ENCODE assay signal across 10 cellular contexts in the genomic region with DNA sequence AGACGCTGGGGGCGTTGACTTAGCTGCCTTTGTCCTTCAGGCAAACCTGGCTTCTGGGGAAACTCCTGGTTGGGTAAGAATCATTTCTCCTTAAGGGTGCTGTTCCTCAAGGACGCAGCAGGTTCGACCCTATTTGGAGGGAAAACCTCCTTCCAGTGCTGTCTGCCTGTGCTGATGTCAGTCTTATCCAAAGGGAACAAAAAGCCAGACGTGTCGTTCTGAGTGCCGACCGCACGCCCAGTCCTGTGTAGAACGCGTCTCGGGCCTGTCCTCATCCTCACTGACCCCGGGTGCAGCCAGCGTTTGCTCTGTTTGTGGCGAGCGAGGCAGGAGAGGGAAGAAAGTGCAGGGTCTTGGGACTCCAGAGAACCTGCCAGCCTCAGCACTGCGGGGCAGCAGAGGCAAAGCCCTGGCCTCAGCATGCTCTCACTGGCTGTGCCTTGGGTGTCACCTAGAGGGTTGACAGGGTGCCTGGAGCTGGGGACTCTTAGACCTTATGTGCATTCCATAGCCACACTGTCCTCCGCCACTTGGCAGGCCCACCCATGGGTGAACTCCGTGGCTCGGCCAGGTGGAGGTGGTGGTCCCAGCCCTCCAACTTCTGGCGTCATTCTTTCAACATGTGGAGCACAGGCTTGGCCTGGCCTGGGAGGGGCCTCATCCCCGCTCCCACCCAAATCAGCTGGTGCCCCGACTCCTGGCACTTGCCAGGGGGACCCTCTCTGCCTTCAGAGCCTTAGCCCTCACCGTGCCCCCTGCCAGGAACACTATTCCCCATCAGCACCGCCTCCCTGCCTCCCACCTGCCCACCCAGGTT. TPM values are rescaled to one million over a fixed set of nuclear protein-coding genes. Genes with fewer than 3 reads are reported as not detected.
DNase-seq lines count a peak whose midpoint lies in the region; ATAC-seq and TF ChIP-seq lines count a peak whose summit lies in the region.
"Had no signal": no experiment of that assay in that cellular context is flagged by ENCODE, and none has a peak within 500 bp of the region (broad histone marks: within the 10 kb centered on the region; RNA-seq: fewer than 3 reads in every experiment).

No MANE protein-coding gene starts in this region.

- TF ChIP-seq POLR2A in vagina (IDR thresholded peaks at IDR 0.05): no peak

- no peak for ATAC-seq in stimulated activated naive CD8-positive, alpha-beta T cell treated with anti-CD3 and anti-CD28 coated beads, Interleukin-15, amount 100 ng/mL, for 72 hours
- ATAC-seq in stimulated activated naive CD8-positive, alpha-beta T cell treated with anti-CD3 and anti-CD28 coated beads, Interleukin-15, Interleukin-2, amounts not matched to agents 100 U/mL and 50 U/mL, for 24 hours: no peak
- no peak for ATAC-seq in HG03280 (IDR thresholded peaks at IDR 0.05; ENCODE audit: unreplicated experiment)

- H3K9me3 Mint-ChIP-seq in stimulated activated naive CD8-positive, alpha-beta T cell treated with anti-CD3 and anti-CD28 coated beads, Interleukin-15, amount 100 ng/mL, for 72 hours: no peaks in the 10 kb centered on the region
- no peaks in the 10 kb centered on the region for H3K9me3 Mint-ChIP-seq in activated naive CD8-positive, alpha-beta T cell treated with anti-CD3 and anti-CD28 coated beads for 36 hours
- H3K9me3 Mint-ChIP-seq in mesothelial cell of epicardium: no peaks in the 10 kb centered on the region

- peak overlapping the region; percentile 42 for H3K27ac ChIP-seq in vagina
- H3K27ac ChIP-seq: SJSA1 had no signal

- no peak overlapping the region for H3K4me3 Mint-ChIP-seq in stimulated activated naive CD8-positive, alpha-beta T cell treated with anti-CD3 and anti-CD28 coated beads, Interleukin-15, amount 100 ng/mL, for 72 hours
- no peak overlapping the region for H3K4me3 Mint-ChIP-seq in activated naive CD8-positive, alpha-beta T cell treated with anti-CD3 and anti-CD28 coated beads for 36 hours
- H3K4me3 Mint-ChIP-seq in mesothelial cell of epicardium: no peak overlapping the region

- peaks cover 96% of the 10 kb centered on the region for H3K4me1 ChIP-seq in vagina

- peaks cover 0 to 31% of the 10 kb centered on the region in 2 donors for H3K36me3 ChIP-seq in vagina

- TF ChIP-seq CTCF in mesothelial cell of epicardium (IDR thresholded peaks at IDR 0.05; ENCODE audit: unreplicated experiment) (no peak), vagina (IDR thresholded peaks at IDR 0.05) (no peak)

- peaks cover 77% of the 10 kb centered on the region for H3K4me1 Mint-ChIP-seq in stimulated activated naive CD8-positive, alpha-beta T cell treated with anti-CD3 and anti-CD28 coated beads, Interleukin-15, amount 100 ng/mL, for 72 hours
- peaks cover 71% of the 10 kb centered on the region for H3K4me1 Mint-ChIP-seq in activated naive CD8-positive, alpha-beta T cell treated with anti-CD3 and anti-CD28 coated beads for 36 hours
- peaks cover 33% of the 10 kb centered on the region for H3K4me1 Mint-ChIP-seq in mesothelial cell of epicardium

- no peaks in the 10 kb centered on the region for H3K9me3 ChIP-seq in vagina
- H3K9me3 ChIP-seq: pancreas had no signal

- peak overlapping the region; percentile 4 to 9 for H3K27ac Mint-ChIP-seq in stimulated activated naive CD8-positive, alpha-beta T cell treated with anti-CD3 and anti-CD28 coated beads, Interleukin-15, amount 100 ng/mL, for 72 hours
- H3K27ac Mint-ChIP-seq in activated naive CD8-positive, alpha-beta T cell treated with anti-CD3 and anti-CD28 coated beads for 36 hours: peak overlapping the region; percentile 40
- H3K27ac Mint-ChIP-seq in mesothelial cell of epicardium: peak overlapping the region; percentile 80

- DNase-seq in stimulated activated naive CD8-positive, alpha-beta T cell treated with anti-CD3 and anti-CD28 coated beads, Interleukin-15, amount 100 ng/mL, for 72 hours: no peak
- no peak for DNase-seq in stimulated activated naive CD8-positive, alpha-beta T cell treated with anti-CD3 and anti-CD28 coated beads, Interleukin-15, Interleukin-2, amounts not matched to agents 100 U/mL and 50 U/mL, for 24 hours
- no peak for DNase-seq in activated naive CD8-positive, alpha-beta T cell treated with anti-CD3 and anti-CD28 coated beads for 36 hours
- DNase-seq in mesothelial cell of epicardium (ENCODE audit: low spot score in 2 of 2, unreplicated experiment in 2 of 2): no peak
- no peak for DNase-seq in vagina (ENCODE audit: extremely low spot score in 2 of 2)
- DNase-seq in A172 (ENCODE audit: low spot score): no peak
- no peak for DNase-seq in DMS114 treated with DMSO at 0.1 percent for 48 hours (lab: John Stamatoyannopoulos, UW; ENCODE audit: unreplicated experiment)

- no peak overlapping the region for H3K4me3 ChIP-seq in vagina
- H3K4me3 ChIP-seq: pancreas, SJSA1 had no signal

- peaks cover 2% of the 10 kb centered on the region for H3K36me3 Mint-ChIP-seq in activated naive CD8-positive, alpha-beta T cell treated with anti-CD3 and anti-CD28 coated beads for 36 hours
- H3K36me3 Mint-ChIP-seq in mesothelial cell of epicardium: peaks cover 4% of the 10 kb centered on the region

- intact Hi-C loops in vagina (cut with DNase I): no loop called here

- no peaks in the 10 kb centered on the region for H3K27me3 ChIP-seq in vagina
- H3K27me3 ChIP-seq: pancreas, SJSA1 had no signal

- H3K27me3 Mint-ChIP-seq in stimulated activated naive CD8-positive, alpha-beta T cell treated with anti-CD3 and anti-CD28 coated beads, Interleukin-15, amount 100 ng/mL, for 72 hours: no peaks in the 10 kb centered on the region
- H3K27me3 Mint-ChIP-seq in activated naive CD8-positive, alpha-beta T cell treated with anti-CD3 and anti-CD28 coated beads for 36 hours: no peaks in the 10 kb centered on the region
- H3K27me3 Mint-ChIP-seq in mesothelial cell of epicardium (ENCODE audit: low read depth): no peaks in the 10 kb centered on the region

RNA-seq across cellular contexts. Expression of gene SNN, which starts 6.0 kb away (rescaled TPM):
- total RNA-seq in activated naive CD8-positive, alpha-beta T cell treated with anti-CD3 and anti-CD28 coated beads for 36 hours: 10 to 100 TPM; 10.3 to 11.2 TPM
- total RNA-seq in mesothelial cell of epicardium (38.3 to 40.2 TPM (median 39.9 TPM) in 3 replicates), vagina (23.1 TPM)
- 20.7 and 30.9 TPM in 2 replicates for total RNA-seq in A172 (2014; rRNA removed; shearing (Covaris generic))

Comparison
In these comparisons a context has a peak if more than half of its experiments do, and no peak if none do; other contexts are left out.
1. H3K27ac Mint-ChIP-seq: peak in every context shown above with its lines; median percentile 80 in mesothelial cell of epicardium; 40 in activated naive CD8-positive, alpha-beta T cell treated with anti-CD3 and anti-CD28 coated beads for 36 hours; 6 in stimulated activated naive CD8-positive, alpha-beta T cell treated with anti-CD3 and anti-CD28 coated beads, Interleukin-15, amount 100 ng/mL, for 72 hours.